Comparison of ENCODE assay signal across 8 cellular contexts in genomic region chr16:4624015-4624826, GRCh38. TPM values are rescaled to one million over a fixed set of nuclear protein-coding genes. Genes with fewer than 3 reads are reported as not detected.
DNase-seq lines count a peak whose midpoint lies in the region; ATAC-seq, FAIRE-seq and TF ChIP-seq lines count a peak whose summit lies in the region.

TSS of gene MGRN1 (plus strand) at chr16:4624826. CDS start at chr16:4624961, 135 bp downstream.

- FAIRE-seq in HepG2 (lab: Jason Lieb, UNC): peak; percentile 84

- peak; percentile 78 for ATAC-seq in GM19395 (IDR thresholded peaks at IDR 0.05; ENCODE audit: unreplicated experiment)
- peak; percentile 43 for ATAC-seq in HG03558 (IDR thresholded peaks at IDR 0.05; ENCODE audit: extremely low read depth, unreplicated experiment)
- peak; percentile 90 for ATAC-seq in HepG2

- H3K4me1 ChIP-seq in HepG2 (ENCODE audit: insufficient read depth, low read length): peaks cover 66% of the 10 kb centered on the region

- 9% methylated on average over 28 of the region's 42 CpGs for WGBS in HepG2 (ENCODE audit: low lambda C conversion rate)

- H3K4me3 ChIP-seq in HepG2 (replicated peaks in 1 of 3; ENCODE audit: insufficient read depth in 1 of 3, low read depth in 2 of 3, low read length in 3 of 3): peak within 1 kb of the TSS; percentile 86 to 91 (median 90)

- peaks cover 32% of the 10 kb centered on the region for H3K79me2 ChIP-seq in HepG2 (ENCODE audit: insufficient read depth, low read length)

- H3K4me2 ChIP-seq in HepG2 (ENCODE audit: low read depth, low read length): peak within 1 kb of the TSS; percentile 94

- no peaks in the 10 kb centered on the region for H3K9me3 Mint-ChIP-seq in CD14-positive monocyte

- TF ChIP-seq RAD21 in HepG2 (CRISPR knock-in tag; IDR thresholded peaks at IDR 0.05): peak; percentile 63

- TF ChIP-seq EP300 in HepG2 (IDR thresholded peaks at IDR 0.05; ENCODE audit: low read depth in 2 of 2, low read length in 2 of 2) (no peak), HepG2 (CRISPR knock-in tag; IDR thresholded peaks at IDR 0.05; ENCODE audit: borderline replicate concordance) (no peak)

- H3K4me3 Mint-ChIP-seq in CD14-positive monocyte: peak within 1 kb of the TSS; percentile 100

- intact Hi-C loops in CD14-positive monocyte (cut with micrococcal nuclease) (loop anchor here in 1 of 2 donors (1.0 to 10.0 kb wide), 3 partner anchors 8 to 149 kb away; partner anchors contain the start of genes HMOX2 and NMRAL1), HepG2 (cut with micrococcal nuclease; ENCODE audit: unreplicated experiment) (loop anchor here (2.0 kb wide), 1 partner anchor 41 kb away; no protein-coding TSS in a partner anchor)

- no peaks in the 10 kb centered on the region for H3K9me3 ChIP-seq in HepG2 (ENCODE audit: low read length)

- H2AFZ ChIP-seq in HepG2 (ENCODE audit: low read length): peak within 1 kb of the TSS; percentile 82

- peak within 1 kb of the TSS; percentile 88 for H3K27ac ChIP-seq in HepG2 (ENCODE audit: extremely low read length, insufficient read depth, low read length)

- H3K27me3 ChIP-seq in HepG2 (ENCODE audit: control insufficient read depth in 1 of 2, insufficient read depth in 2 of 2, low read length in 2 of 2): no peaks in the 10 kb centered on the region; a peak in 1 of 5 replicates

- H3K36me3 Mint-ChIP-seq in CD14-positive monocyte: peaks cover 4 to 10% of the 10 kb centered on the region in 2 donors

- CTCF ChIA-PET in HepG2 (lab: Yijun Ruan, JAX; ENCODE audit: low intra/inter-chr PET ratio, low total read pairs): interaction anchor here (0.9 kb wide), 1 partner anchor 8 kb away, joined by 5 read pairs; no protein-coding TSS in a partner anchor

- H3K36me3 ChIP-seq in HepG2 (replicated peaks in 1 of 2; ENCODE audit: control insufficient read depth in 1 of 2, insufficient read depth in 2 of 2, low read length in 2 of 2): no peaks in the 10 kb centered on the region

- no peaks in the 10 kb centered on the region for H3K27me3 Mint-ChIP-seq in CD14-positive monocyte (ENCODE audit: low read depth in 3 of 3)

- in situ Hi-C loops in HepG2 (cut with HindIII; ENCODE audit: extremely low pct_ligation_motif_present, low pct_unique_long_range_greater_than_20kb): no loop called here

- POLR2A ChIA-PET in HepG2 (lab: Yijun Ruan, JAX): interaction anchor here (0.6 to 3.4 kb wide), 5 partner anchors 8 to 86 kb away, joined by 3 to 26 read pairs (median 7); partner anchors contain the start of genes CDIP1 and UBALD1

- peak in 1 of 2 experiments; percentile 29; a peak in 1 of 4 replicates for TF ChIP-seq POLR2A in HepG2 (IDR thresholded peaks at IDR 0.05; ENCODE audit: insufficient read depth in 1 of 2, low read depth in 2 of 2, low read length in 2 of 2)

- H3K27ac Mint-ChIP-seq in CD14-positive monocyte: peak within 1 kb of the TSS; percentile 99 to 100 (median 100)

- peaks cover 50% of the 10 kb centered on the region for H3K4me1 Mint-ChIP-seq in CD14-positive monocyte

- DNase-seq in CD14-positive monocyte (ENCODE audit: low spot score) (peak; percentile 95), NCI-H748 (lab: John Stamatoyannopoulos, UW; ENCODE audit: unreplicated experiment) (peak; percentile 94), dermis blood vessel endothelial cell (peak; percentile 99), HepG2 (ENCODE audit: low spot score) (peak; percentile 93)
- peak; percentile 89 to 90 for DNase-seq in activated CD4-positive, alpha-beta T cell treated with anti-CD3 and anti-CD28 coated beads, Interleukin-2, amount 50 U/mL, for 4 hours
- peak; percentile 87 to 90 for DNase-seq in stimulated activated CD4-positive, alpha-beta T cell treated with anti-CD3 and anti-CD28 coated beads, Interleukin-2, amount 100 ng/mL, for 48 hours

- TSS peak; percentile 86 for BruUV-seq in HepG2 (replicated peaks; lab: Mats Ljungman, UMichigan)

- H4K20me1 ChIP-seq in HepG2 (ENCODE audit: insufficient read depth, low read length): peaks cover 12% of the 10 kb centered on the region

- H3K9ac ChIP-seq in HepG2 (ENCODE audit: insufficient read depth, low read depth, low read length): peak within 1 kb of the TSS; percentile 85

- TF ChIP-seq CTCF in CD14-positive monocyte (IDR thresholded peaks at IDR 0.05) (peak; percentile 95), HepG2 (CRISPR knock-in tag; IDR thresholded peaks at IDR 0.05) (peak; percentile 98)

TF ChIP-seq in HepG2, 621 proteins besides CTCF, POLR2A, EP300 and RAD21 (continues in another document):
- peak; percentile 97 for TF ChIP-seq THAP11 (CRISPR knock-in tag; IDR thresholded peaks at IDR 0.05)
- 0 out of 2 replicates have a peak, but pooled peaks have one; percentile 20 for TF ChIP-seq KDM2A (CRISPR knock-in tag; IDR thresholded peaks at IDR 0.05; ENCODE audit: borderline replicate concordance, low read depth)
- TF ChIP-seq, protein P1, sequence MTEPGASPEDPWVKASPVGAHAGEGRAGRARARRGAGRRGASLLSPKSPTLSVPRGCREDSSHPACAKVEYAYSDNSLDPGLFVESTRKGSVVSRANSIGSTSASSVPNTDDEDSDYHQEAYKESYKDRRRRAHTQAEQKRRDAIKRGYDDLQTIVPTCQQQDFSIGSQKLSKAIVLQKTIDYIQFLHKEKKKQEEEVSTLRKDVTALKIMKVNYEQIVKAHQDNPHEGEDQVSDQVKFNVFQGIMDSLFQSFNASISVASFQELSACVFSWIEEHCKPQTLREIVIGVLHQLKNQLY (CRISPR knock-in tag; IDR thresholded peaks at IDR 0.05): peak; percentile 21; the same call in 1 of the 2 replicates
- TF ChIP-seq MTA1 (CRISPR knock-in tag; IDR thresholded peaks at IDR 0.05; ENCODE audit: borderline replicate concordance): 0 out of 2 replicates have a peak, but pooled peaks have one; percentile 14
- peak; percentile 64; the same call in 1 of the 2 replicates for TF ChIP-seq NFE2L1 (CRISPR knock-in tag; IDR thresholded peaks at IDR 0.05; ENCODE audit: borderline replicate concordance)
- peak; percentile 95 for TF ChIP-seq FOXK2 (IDR thresholded peaks at IDR 0.05)
- TF ChIP-seq, protein P2, sequence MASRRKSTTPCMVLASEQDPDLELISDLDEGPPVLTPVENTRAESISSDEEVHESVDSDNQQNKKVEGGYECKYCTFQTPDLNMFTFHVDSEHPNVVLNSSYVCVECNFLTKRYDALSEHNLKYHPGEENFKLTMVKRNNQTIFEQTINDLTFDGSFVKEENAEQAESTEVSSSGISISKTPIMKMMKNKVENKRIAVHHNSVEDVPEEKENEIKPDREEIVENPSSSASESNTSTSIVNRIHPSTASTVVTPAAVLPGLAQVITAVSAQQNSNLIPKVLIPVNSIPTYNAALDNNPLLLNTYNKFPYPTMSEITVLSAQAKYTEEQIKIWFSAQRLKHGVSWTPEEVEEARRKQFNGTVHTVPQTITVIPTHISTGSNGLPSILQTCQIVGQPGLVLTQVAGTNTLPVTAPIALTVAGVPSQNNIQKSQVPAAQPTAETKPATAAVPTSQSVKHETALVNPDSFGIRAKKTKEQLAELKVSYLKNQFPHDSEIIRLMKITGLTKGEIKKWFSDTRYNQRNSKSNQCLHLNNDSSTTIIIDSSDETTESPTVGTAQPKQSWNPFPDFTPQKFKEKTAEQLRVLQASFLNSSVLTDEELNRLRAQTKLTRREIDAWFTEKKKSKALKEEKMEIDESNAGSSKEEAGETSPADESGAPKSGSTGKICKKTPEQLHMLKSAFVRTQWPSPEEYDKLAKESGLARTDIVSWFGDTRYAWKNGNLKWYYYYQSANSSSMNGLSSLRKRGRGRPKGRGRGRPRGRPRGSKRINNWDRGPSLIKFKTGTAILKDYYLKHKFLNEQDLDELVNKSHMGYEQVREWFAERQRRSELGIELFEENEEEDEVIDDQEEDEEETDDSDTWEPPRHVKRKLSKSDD (CRISPR knock-in tag; IDR thresholded peaks at IDR 0.05; ENCODE audit: low read depth): peak; percentile 33; the same call in 1 of the 2 replicates
- peak; percentile 68; the same call in 1 of the 2 replicates for TF ChIP-seq ZNF619 (CRISPR knock-in tag; IDR thresholded peaks at IDR 0.05)
- peak; percentile 62 for TF ChIP-seq ATF7 (IDR thresholded peaks at IDR 0.05)
- TF ChIP-seq ATF7 (CRISPR knock-in tag; IDR thresholded peaks at IDR 0.05): no peak
- TF ChIP-seq FOXC1 (CRISPR knock-in tag; IDR thresholded peaks at IDR 0.05; ENCODE audit: borderline replicate concordance): peak; percentile 80; the same call in 1 of the 2 replicates
- 0 out of 2 replicates have a peak, but pooled peaks have one; percentile 29 for TF ChIP-seq ZNF709 (CRISPR knock-in tag; IDR thresholded peaks at IDR 0.05)
- TF ChIP-seq SP5 (CRISPR knock-in tag; IDR thresholded peaks at IDR 0.05; ENCODE audit: borderline replicate concordance, low read depth): 0 out of 2 replicates have a peak, but pooled peaks have one; percentile 5
- peak; percentile 71; the same call in 1 of the 2 replicates for TF ChIP-seq ZNF816 (CRISPR knock-in tag; IDR thresholded peaks at IDR 0.05; ENCODE audit: borderline replicate concordance)
- 0 out of 2 replicates have a peak, but pooled peaks have one; percentile 33 for TF ChIP-seq DNMT3B (CRISPR knock-in tag; conservative IDR thresholded peaks at IDR 0.05)

RNA-seq across cellular contexts. Expression of gene MGRN1, which starts in this region (rescaled TPM):
- polyA plus RNA-seq in CD14-positive monocyte: 1 to 10 TPM; 3.7 to 4.7 TPM
- total RNA-seq in dermis blood vessel endothelial cell: 29.3 and 46.0 TPM in 2 replicates
- 11.9 and 14.8 TPM in 2 replicates for total RNA-seq in HepG2 (2016; rRNA removed; fragmentation: Illumina TruSeq; extraction: Trizol)
- total RNA-seq in HepG2 (2016; cell fraction: cytosol; rRNA removed; fragmentation: Illumina TruSeq; extraction: Trizol; ENCODE audit: low read depth): 6.7 and 12.0 TPM in 2 replicates
- 13.0 and 13.6 TPM in 2 replicates for total RNA-seq in HepG2 (2016; cell fraction: insoluble cytoplasmic fraction; rRNA removed; fragmentation: Illumina TruSeq; extraction: Trizol)
- 14.0 and 16.7 TPM in 2 replicates for total RNA-seq in HepG2 (2016; cell fraction: membrane; rRNA removed; fragmentation: Illumina TruSeq; extraction: Trizol)
- 17.0 and 22.2 TPM in 2 replicates for total RNA-seq in HepG2 (2016; cell fraction: nucleus; rRNA removed; fragmentation: Illumina TruSeq; extraction: Trizol)
- polyA plus RNA-seq in HepG2 (2011; rRNA removed): 11.6 and 12.6 TPM in 2 replicates
- polyA plus RNA-seq in HepG2 (2011; cell fraction: cytosol; rRNA removed): 4.9 and 6.2 TPM in 2 replicates
- 87.1 and 98.5 TPM in 2 replicates for polyA plus RNA-seq in HepG2 (2011; cell fraction: nucleus; rRNA removed)
- polyA plus RNA-seq in HepG2 (2012): 31.8 and 31.9 TPM in 2 replicates
- polyA plus RNA-seq in HepG2 (2016; cell fraction: cytosol; fragmentation: Illumina TruSeq; extraction: Trizol; ENCODE audit: low read depth): 3.9 and 4.3 TPM in 2 replicates
- 22.5 and 31.3 TPM in 2 replicates for polyA plus RNA-seq in HepG2 (2016; cell fraction: insoluble cytoplasmic fraction; fragmentation: Illumina TruSeq; extraction: Trizol; ENCODE audit: low read depth)
- polyA plus RNA-seq in HepG2 (2016; cell fraction: membrane; fragmentation: Illumina TruSeq; extraction: Trizol; ENCODE audit: low read depth): 11.4 and 11.5 TPM in 2 replicates
- 54.4 and 55.4 TPM in 2 replicates for polyA plus RNA-seq in HepG2 (2016; cell fraction: nucleus; fragmentation: Illumina TruSeq; extraction: Trizol; ENCODE audit: insufficient read depth, low read depth)
- polyA minus RNA-seq in HepG2 (2011; rRNA and poly(A)+ RNA removed; ENCODE audit: low replicate concordance): 12.5 and 23.7 TPM in 2 replicates
- polyA minus RNA-seq in HepG2 (2011; cell fraction: cytosol; rRNA and poly(A)+ RNA removed): 16.2 and 19.1 TPM in 2 replicates
- polyA minus RNA-seq in HepG2 (2011; cell fraction: nucleus; rRNA and poly(A)+ RNA removed): 26.4 and 28.5 TPM in 2 replicates

Comparison
In these comparisons a context has a peak if more than half of its experiments do, and no peak if none do; other contexts are left out.
1. Peak in every context shown above with its lines: DNase-seq, ATAC-seq, H3K4me3 ChIP-seq and H3K27ac ChIP-seq.